In genomic region chr2:170362313-170362795, GRCh38 we compare ENCODE assay signal across 1 cellular context.
A peak's percentile ranks its signal among the peaks of the same experiment; 100 is the strongest.
TF ChIP-seq lines count a peak whose summit lies in the region.

No MANE protein-coding gene starts in this region.

TF ChIP-seq in K562, 482 proteins besides CTCF, POLR2A, EP300 and RAD21 (continued from another document and continues in another):
- TF ChIP-seq SPI1 (IDR thresholded peaks at IDR 0.05; ENCODE audit: borderline replicate concordance, low read depth, low read length) (no peak), BRCA1 (IDR thresholded peaks at IDR 0.05) (no peak), BRCA1 (CRISPR knock-in tag; IDR thresholded peaks at IDR 0.05) (no peak), CBX1 (IDR thresholded peaks at IDR 0.05; ENCODE audit: low read depth) (no peak), ZZZ3 (IDR thresholded peaks at IDR 0.05) (no peak), U2AF2 (optimal IDR thresholded peaks at IDR 0.05; ENCODE audit: low read depth, low read length) (no peak), MCM3 (IDR thresholded peaks at IDR 0.05) (no peak), NFXL1 (CRISPR knock-in tag; IDR thresholded peaks at IDR 0.05) (no peak), ZKSCAN1 (IDR thresholded peaks at IDR 0.05; ENCODE audit: low read depth, low read length) (no peak), ZMIZ1 (IDR thresholded peaks at IDR 0.05; ENCODE audit: low read depth in 2 of 2, low read length in 2 of 2) (no peak), TRIM25 (IDR thresholded peaks at IDR 0.05; ENCODE audit: borderline replicate concordance) (no peak), ZNF785 (CRISPR knock-in tag; IDR thresholded peaks at IDR 0.05) (no peak), BCL6 (CRISPR knock-in tag; IDR thresholded peaks at IDR 0.05) (0 out of 2 replicates have a peak, but pooled peaks have one; percentile 46), ZNF445 (CRISPR knock-in tag; IDR thresholded peaks at IDR 0.05; ENCODE audit: low read depth) (no peak), VEZF1 (CRISPR knock-in tag; IDR thresholded peaks at IDR 0.05) (0 out of 2 replicates have a peak, but pooled peaks have one; percentile 21), GATAD2A (IDR thresholded peaks at IDR 0.05) (no peak), ZNF398 (CRISPR knock-in tag; IDR thresholded peaks at IDR 0.05) (no peak; the same call in 1 of the 2 replicates), L3MBTL2 (IDR thresholded peaks at IDR 0.05) (no peak; the same call in 1 of the 2 replicates), ZNF175 (CRISPR knock-in tag; IDR thresholded peaks at IDR 0.05; ENCODE audit: low read depth) (peak; percentile 27; the same call in 1 of the 2 replicates), ZNF354B (CRISPR knock-in tag; IDR thresholded peaks at IDR 0.05) (no peak), ZNF76 (CRISPR knock-in tag; IDR thresholded peaks at IDR 0.05; ENCODE audit: borderline replicate concordance) (peak; percentile 78; the same call in 1 of the 2 replicates), MTA1 (IDR thresholded peaks at IDR 0.05; ENCODE audit: borderline replicate concordance) (no peak)
- TF ChIP-seq, protein P1, sequence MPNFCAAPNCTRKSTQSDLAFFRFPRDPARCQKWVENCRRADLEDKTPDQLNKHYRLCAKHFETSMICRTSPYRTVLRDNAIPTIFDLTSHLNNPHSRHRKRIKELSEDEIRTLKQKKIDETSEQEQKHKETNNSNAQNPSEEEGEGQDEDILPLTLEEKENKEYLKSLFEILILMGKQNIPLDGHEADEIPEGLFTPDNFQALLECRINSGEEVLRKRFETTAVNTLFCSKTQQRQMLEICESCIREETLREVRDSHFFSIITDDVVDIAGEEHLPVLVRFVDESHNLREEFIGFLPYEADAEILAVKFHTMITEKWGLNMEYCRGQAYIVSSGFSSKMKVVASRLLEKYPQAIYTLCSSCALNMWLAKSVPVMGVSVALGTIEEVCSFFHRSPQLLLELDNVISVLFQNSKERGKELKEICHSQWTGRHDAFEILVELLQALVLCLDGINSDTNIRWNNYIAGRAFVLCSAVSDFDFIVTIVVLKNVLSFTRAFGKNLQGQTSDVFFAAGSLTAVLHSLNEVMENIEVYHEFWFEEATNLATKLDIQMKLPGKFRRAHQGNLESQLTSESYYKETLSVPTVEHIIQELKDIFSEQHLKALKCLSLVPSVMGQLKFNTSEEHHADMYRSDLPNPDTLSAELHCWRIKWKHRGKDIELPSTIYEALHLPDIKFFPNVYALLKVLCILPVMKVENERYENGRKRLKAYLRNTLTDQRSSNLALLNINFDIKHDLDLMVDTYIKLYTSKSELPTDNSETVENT (CRISPR knock-in tag; IDR thresholded peaks at IDR 0.05): no peak
- TF ChIP-seq, protein P2, sequence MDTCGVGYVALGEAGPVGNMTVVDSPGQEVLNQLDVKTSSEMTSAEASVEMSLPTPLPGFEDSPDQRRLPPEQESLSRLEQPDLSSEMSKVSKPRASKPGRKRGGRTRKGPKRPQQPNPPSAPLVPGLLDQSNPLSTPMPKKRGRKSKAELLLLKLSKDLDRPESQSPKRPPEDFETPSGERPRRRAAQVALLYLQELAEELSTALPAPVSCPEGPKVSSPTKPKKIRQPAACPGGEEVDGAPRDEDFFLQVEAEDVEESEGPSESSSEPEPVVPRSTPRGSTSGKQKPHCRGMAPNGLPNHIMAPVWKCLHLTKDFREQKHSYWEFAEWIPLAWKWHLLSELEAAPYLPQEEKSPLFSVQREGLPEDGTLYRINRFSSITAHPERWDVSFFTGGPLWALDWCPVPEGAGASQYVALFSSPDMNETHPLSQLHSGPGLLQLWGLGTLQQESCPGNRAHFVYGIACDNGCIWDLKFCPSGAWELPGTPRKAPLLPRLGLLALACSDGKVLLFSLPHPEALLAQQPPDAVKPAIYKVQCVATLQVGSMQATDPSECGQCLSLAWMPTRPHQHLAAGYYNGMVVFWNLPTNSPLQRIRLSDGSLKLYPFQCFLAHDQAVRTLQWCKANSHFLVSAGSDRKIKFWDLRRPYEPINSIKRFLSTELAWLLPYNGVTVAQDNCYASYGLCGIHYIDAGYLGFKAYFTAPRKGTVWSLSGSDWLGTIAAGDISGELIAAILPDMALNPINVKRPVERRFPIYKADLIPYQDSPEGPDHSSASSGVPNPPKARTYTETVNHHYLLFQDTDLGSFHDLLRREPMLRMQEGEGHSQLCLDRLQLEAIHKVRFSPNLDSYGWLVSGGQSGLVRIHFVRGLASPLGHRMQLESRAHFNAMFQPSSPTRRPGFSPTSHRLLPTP (IDR thresholded peaks at IDR 0.05; ENCODE audit: borderline replicate concordance, extremely low read depth, insufficient read length): no peak
- TF ChIP-seq, protein P3, sequence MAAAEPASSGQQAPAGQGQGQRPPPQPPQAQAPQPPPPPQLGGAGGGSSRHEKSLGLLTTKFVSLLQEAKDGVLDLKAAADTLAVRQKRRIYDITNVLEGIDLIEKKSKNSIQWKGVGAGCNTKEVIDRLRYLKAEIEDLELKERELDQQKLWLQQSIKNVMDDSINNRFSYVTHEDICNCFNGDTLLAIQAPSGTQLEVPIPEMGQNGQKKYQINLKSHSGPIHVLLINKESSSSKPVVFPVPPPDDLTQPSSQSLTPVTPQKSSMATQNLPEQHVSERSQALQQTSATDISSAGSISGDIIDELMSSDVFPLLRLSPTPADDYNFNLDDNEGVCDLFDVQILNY (CRISPR knock-in tag; IDR thresholded peaks at IDR 0.05): no peak
- TF ChIP-seq, protein P4, sequence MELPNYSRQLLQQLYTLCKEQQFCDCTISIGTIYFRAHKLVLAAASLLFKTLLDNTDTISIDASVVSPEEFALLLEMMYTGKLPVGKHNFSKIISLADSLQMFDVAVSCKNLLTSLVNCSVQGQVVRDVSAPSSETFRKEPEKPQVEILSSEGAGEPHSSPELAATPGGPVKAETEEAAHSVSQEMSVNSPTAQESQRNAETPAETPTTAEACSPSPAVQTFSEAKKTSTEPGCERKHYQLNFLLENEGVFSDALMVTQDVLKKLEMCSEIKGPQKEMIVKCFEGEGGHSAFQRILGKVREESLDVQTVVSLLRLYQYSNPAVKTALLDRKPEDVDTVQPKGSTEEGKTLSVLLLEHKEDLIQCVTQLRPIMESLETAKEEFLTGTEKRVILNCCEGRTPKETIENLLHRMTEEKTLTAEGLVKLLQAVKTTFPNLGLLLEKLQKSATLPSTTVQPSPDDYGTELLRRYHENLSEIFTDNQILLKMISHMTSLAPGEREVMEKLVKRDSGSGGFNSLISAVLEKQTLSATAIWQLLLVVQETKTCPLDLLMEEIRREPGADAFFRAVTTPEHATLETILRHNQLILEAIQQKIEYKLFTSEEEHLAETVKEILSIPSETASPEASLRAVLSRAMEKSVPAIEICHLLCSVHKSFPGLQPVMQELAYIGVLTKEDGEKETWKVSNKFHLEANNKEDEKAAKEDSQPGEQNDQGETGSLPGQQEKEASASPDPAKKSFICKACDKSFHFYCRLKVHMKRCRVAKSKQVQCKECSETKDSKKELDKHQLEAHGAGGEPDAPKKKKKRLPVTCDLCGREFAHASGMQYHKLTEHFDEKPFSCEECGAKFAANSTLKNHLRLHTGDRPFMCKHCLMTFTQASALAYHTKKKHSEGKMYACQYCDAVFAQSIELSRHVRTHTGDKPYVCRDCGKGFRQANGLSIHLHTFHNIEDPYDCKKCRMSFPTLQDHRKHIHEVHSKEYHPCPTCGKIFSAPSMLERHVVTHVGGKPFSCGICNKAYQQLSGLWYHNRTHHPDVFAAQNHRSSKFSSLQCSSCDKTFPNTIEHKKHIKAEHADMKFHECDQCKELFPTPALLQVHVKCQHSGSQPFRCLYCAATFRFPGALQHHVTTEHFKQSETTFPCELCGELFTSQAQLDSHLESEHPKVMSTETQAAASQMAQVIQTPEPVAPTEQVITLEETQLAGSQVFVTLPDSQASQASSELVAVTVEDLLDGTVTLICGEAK (IDR thresholded peaks at IDR 0.05): no peak
- TF ChIP-seq, protein P4 (CRISPR knock-in tag; IDR thresholded peaks at IDR 0.05): no peak
- TF ChIP-seq, protein P5, sequence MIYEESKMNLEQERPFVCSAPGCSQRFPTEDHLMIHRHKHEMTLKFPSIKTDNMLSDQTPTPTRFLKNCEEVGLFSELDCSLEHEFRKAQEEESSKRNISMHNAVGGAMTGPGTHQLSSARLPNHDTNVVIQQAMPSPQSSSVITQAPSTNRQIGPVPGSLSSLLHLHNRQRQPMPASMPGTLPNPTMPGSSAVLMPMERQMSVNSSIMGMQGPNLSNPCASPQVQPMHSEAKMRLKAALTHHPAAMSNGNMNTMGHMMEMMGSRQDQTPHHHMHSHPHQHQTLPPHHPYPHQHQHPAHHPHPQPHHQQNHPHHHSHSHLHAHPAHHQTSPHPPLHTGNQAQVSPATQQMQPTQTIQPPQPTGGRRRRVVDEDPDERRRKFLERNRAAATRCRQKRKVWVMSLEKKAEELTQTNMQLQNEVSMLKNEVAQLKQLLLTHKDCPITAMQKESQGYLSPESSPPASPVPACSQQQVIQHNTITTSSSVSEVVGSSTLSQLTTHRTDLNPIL (CRISPR knock-in tag; IDR thresholded peaks at IDR 0.05): no peak
